ENCODE assay signal across 8 cellular contexts in genomic region chr14:23285530-23286019, GRCh38. TPM values are rescaled to one million over a fixed set of nuclear protein-coding genes. Genes with fewer than 3 reads are reported as not detected.
A peak's percentile ranks its signal among the peaks of the same experiment; 100 is the strongest.
DNase-seq lines count a peak whose midpoint lies in the region; ATAC-seq and TF ChIP-seq lines count a peak whose summit lies in the region.

No MANE protein-coding gene starts in this region.

- H3K4me1 ChIP-seq in hepatocyte (ENCODE audit: insufficient read depth): peaks cover 11% of the 10 kb centered on the region

- no peaks in the 10 kb centered on the region for H4K20me1 ChIP-seq in hepatocyte (ENCODE audit: insufficient read depth, poor library complexity, severe bottlenecking)

- H3K9me2 ChIP-seq in hepatocyte (replicated peaks; ENCODE audit: insufficient read depth): no peaks in the 10 kb centered on the region

- H3K27ac Mint-ChIP-seq in activated naive CD8-positive, alpha-beta T cell: peak overlapping the region; percentile 95

- peaks cover 2% of the 10 kb centered on the region for H3K36me3 Mint-ChIP-seq in activated naive CD8-positive, alpha-beta T cell

- no peaks in the 10 kb centered on the region for H3K27me3 Mint-ChIP-seq in activated naive CD8-positive, alpha-beta T cell

- peaks cover 30% of the 10 kb centered on the region for H3K4me1 Mint-ChIP-seq in activated naive CD8-positive, alpha-beta T cell (ENCODE audit: low read depth)

- peak overlapping the region; percentile 85 for H2AFZ ChIP-seq in hepatocyte

- peak overlapping the region; percentile 69 for H3K4me3 ChIP-seq in hepatocyte
- H3K4me3 ChIP-seq in skin epidermis: peak overlapping the region; percentile 61 to 99 (median 84)

- peak overlapping the region; percentile 90 for H3K27ac ChIP-seq in C4-2B
- peak overlapping the region; percentile 92 for H3K27ac ChIP-seq in hepatocyte
- H3K27ac ChIP-seq in skin epidermis: peak overlapping the region; percentile 82 to 97 (median 90)

- under 1% methylated on average over 15 of the region's 22 CpGs for WGBS in hepatocyte (ENCODE audit: low lambda C conversion rate, missing lambda C conversion rate)

- DNase-seq in hepatocyte (ENCODE audit: low spot score) (no peak), Ammon's horn (ENCODE audit: low spot score) (no peak), occipital lobe (lab: John Stamatoyannopoulos, UW) (no peak)

- no peak for TF ChIP-seq CTCF in C4-2B (conservative IDR thresholded peaks at IDR 0.05)
- no peak for TF ChIP-seq CTCF in hepatocyte (IDR thresholded peaks at IDR 0.05; ENCODE audit: poor library complexity)

- peak; percentile 19 for ATAC-seq in GM19438 (IDR thresholded peaks at IDR 0.05; ENCODE audit: low read depth, unreplicated experiment)
- ATAC-seq in HG03460 (IDR thresholded peaks at IDR 0.05; ENCODE audit: unreplicated experiment): peak; percentile 20

- H3K9me3 Mint-ChIP-seq in activated naive CD8-positive, alpha-beta T cell (ENCODE audit: low read depth): no peaks in the 10 kb centered on the region

- peaks cover 48% of the 10 kb centered on the region for H3K79me2 ChIP-seq in hepatocyte

- H3K36me3 ChIP-seq in hepatocyte (replicated peaks; ENCODE audit: insufficient read depth, low read depth): no peaks in the 10 kb centered on the region

- H3K27me3 ChIP-seq in hepatocyte: no peaks in the 10 kb centered on the region

- no peaks in the 10 kb centered on the region for H3K9me3 ChIP-seq in hepatocyte (ENCODE audit: low read depth)

- H3K4me3 Mint-ChIP-seq in activated naive CD8-positive, alpha-beta T cell: peak overlapping the region; percentile 93

- peak overlapping the region; percentile 88 for H3K4me2 ChIP-seq in hepatocyte

RNA-seq across cellular contexts. Expression of gene HOMEZ, which starts 0.4 kb away (rescaled TPM):
- total RNA-seq in hepatocyte (8.2 and 9.4 TPM in 2 replicates), occipital lobe (2.5 TPM)
- polyA plus RNA-seq in hepatocyte: 6.3 and 11.2 TPM in 2 replicates

RNA-seq across cellular contexts. Expression of gene PPP1R3E, which starts 17.1 kb away (rescaled TPM):
- total RNA-seq in hepatocyte (3.9 and 6.1 TPM in 2 replicates), occipital lobe (5.8 TPM)
- polyA plus RNA-seq in hepatocyte: 4.6 and 4.8 TPM in 2 replicates

RNA-seq across cellular contexts. Expression of gene BCL2L2, which starts 21.1 kb away (rescaled TPM):
- 20.8 and 26.4 TPM in 2 replicates for total RNA-seq in hepatocyte
- polyA plus RNA-seq in hepatocyte: 4.3 and 6.5 TPM in 2 replicates
- 17.8 TPM for total RNA-seq in occipital lobe

RNA-seq across cellular contexts. Expression of gene PABPN1, which starts 35.7 kb away (rescaled TPM):
- total RNA-seq in hepatocyte: 94.1 and 116 TPM in 2 replicates
- polyA plus RNA-seq in hepatocyte: 213 and 245 TPM in 2 replicates
- total RNA-seq in occipital lobe: 59.6 TPM

RNA-seq across cellular contexts. Expression of gene RNF212B, which starts 47.8 kb away (rescaled TPM):
- total RNA-seq in hepatocyte (0.17 and 1.2 TPM in 2 replicates), occipital lobe (not detected)
- 1.2 TPM in 1 of 2 replicates, not detected in the other for polyA plus RNA-seq in hepatocyte
